12 cellular contexts compared by ENCODE assay signal in the genomic region with DNA sequence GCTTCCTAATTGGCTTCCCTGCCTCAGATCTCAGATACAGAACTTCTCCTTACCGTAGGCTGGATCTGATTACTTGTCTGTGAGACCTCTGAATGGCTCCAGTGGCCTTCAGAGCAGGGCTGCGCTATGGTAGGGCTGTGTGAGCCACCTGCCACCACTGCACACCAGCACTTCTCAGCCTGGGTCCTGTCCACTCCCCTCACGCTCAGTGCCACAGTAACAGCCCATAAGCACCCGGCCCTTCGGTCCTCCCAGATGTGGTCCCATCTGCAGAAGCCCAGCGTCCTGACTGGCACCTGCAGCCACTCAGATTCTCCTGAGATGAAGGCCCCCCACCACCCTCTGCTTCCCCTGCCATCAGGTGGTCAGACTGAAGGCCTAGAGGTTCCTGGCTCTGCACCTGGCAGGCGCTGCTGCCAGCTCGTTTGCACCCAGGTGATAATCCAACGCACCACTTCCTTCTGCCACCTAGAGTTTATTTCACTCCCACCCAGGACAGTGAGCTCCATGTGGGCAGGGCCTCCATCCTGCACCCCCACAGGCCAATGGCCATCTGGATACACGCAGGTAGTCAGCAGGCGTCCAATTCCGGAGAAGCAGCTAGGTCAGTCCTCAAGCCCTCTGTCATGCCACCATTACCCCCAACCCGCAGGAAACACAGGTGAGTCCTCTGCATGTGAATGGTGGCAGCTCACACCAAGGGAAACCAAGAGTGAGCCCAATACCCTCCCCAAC. TPM values are rescaled to one million over a fixed set of nuclear protein-coding genes. Genes with fewer than 3 reads are reported as not detected.
DNase-seq lines count a peak whose midpoint lies in the region; ATAC-seq and TF ChIP-seq lines count a peak whose summit lies in the region.
"Had no signal": no experiment of that assay in that cellular context is flagged by ENCODE, and none has a peak within 500 bp of the region (broad histone marks: within the 10 kb centered on the region; RNA-seq: fewer than 3 reads in every experiment).

No MANE protein-coding gene starts in this region.

- DNase-seq in RWPE2 (ENCODE audit: low spot score) (no peak), coronary artery (ENCODE audit: low spot score) (no peak), trophoblast cell (no peak), SJCRH30 (no peak), Ammon's horn (ENCODE audit: low spot score) (no peak)
- DNase-seq: NCI-H1417, NCI-H69, testis had no signal

- H3K9me3 ChIP-seq in RWPE2 (ENCODE audit: severe bottlenecking) (no peaks in the 10 kb centered on the region), trophoblast cell (ENCODE audit: insufficient read depth, low read depth, low read length) (no peaks in the 10 kb centered on the region), SJCRH30 (replicated peaks) (no peaks in the 10 kb centered on the region)
- H3K9me3 ChIP-seq: right atrium auricular region, testis had no signal

- H2BK12ac ChIP-seq in trophoblast cell (ENCODE audit: low read length) = no peak overlapping the region

- H2AK5ac ChIP-seq in trophoblast cell (ENCODE audit: low read length) = no peak overlapping the region

- H3K4ac ChIP-seq in trophoblast cell (ENCODE audit: low read depth, low read length) = peak overlapping the region; percentile 81

- no peak overlapping the region for H2BK5ac ChIP-seq in trophoblast cell (ENCODE audit: low read depth, low read length, poor library complexity)

- no peak overlapping the region for H3K23ac ChIP-seq in trophoblast cell (ENCODE audit: low read length)

- peaks cover 9% of the 10 kb centered on the region for H3K79me1 ChIP-seq in trophoblast cell (ENCODE audit: low read length)

- H3K27me3 ChIP-seq in RWPE2 (ENCODE audit: insufficient read depth, poor library complexity, severe bottlenecking) (no peaks in the 10 kb centered on the region), trophoblast cell (ENCODE audit: insufficient read depth, low read length) (no peaks in the 10 kb centered on the region), SJCRH30 (no peaks in the 10 kb centered on the region)
- H3K27me3 ChIP-seq: cardiac muscle cell, right atrium auricular region, testis had no signal

- H3K79me2 ChIP-seq in trophoblast cell (ENCODE audit: control insufficient read depth, insufficient read depth, low read length, poor library complexity) = peaks cover 86% of the 10 kb centered on the region

- H3K4me1 ChIP-seq in RWPE2 (ENCODE audit: insufficient read depth, poor library complexity, severe bottlenecking) = peaks cover 37% of the 10 kb centered on the region
- peaks cover 49 to 67% of the 10 kb centered on the region in 2 experiments for H3K4me1 ChIP-seq in trophoblast cell (ENCODE audit: control insufficient read depth in 1 of 2, insufficient read depth in 2 of 2, low read length in 2 of 2)
- H3K4me1 ChIP-seq in SJCRH30 = peaks cover 17% of the 10 kb centered on the region

- H3K4me2 ChIP-seq in trophoblast cell (ENCODE audit: low read length) = no peak overlapping the region

- no peak overlapping the region for H4K91ac ChIP-seq in trophoblast cell (ENCODE audit: low read depth, low read length)

- H3K36me3 ChIP-seq in RWPE2 (ENCODE audit: low read depth) (peaks cover 85% of the 10 kb centered on the region), trophoblast cell (ENCODE audit: control insufficient read depth in 1 of 2, insufficient read depth in 2 of 2, low read length in 2 of 2) (peaks cover 84 to 92% of the 10 kb centered on the region in 2 experiments), SJCRH30 (peaks cover 56% of the 10 kb centered on the region)

- H2BK120ac ChIP-seq in trophoblast cell (ENCODE audit: insufficient read depth, low read length, poor library complexity) = no peak overlapping the region

- H3K18ac ChIP-seq in trophoblast cell (ENCODE audit: low read length) = peak overlapping the region; percentile 15

- no CpG with 5 or more reads among the region's 13 CpGs for WGBS in trophoblast cell (ENCODE audit: extremely low coverage, insufficient coverage, insufficient read length)

- ATAC-seq in GM18505 (IDR thresholded peaks at IDR 0.05; ENCODE audit: unreplicated experiment) (no peak), RWPE2 (ENCODE audit: low read depth) (no peak), HG02763 (IDR thresholded peaks at IDR 0.05; ENCODE audit: unreplicated experiment) (no peak)

- H2AFZ ChIP-seq in trophoblast cell (ENCODE audit: insufficient read depth, low read length, poor library complexity) = no peak overlapping the region

- H3K4me3 ChIP-seq in RWPE2 (ENCODE audit: severe bottlenecking) = no peak overlapping the region
- H3K4me3 ChIP-seq in coronary artery = peak overlapping the region; percentile 63
- no peak overlapping the region for H3K4me3 ChIP-seq in trophoblast cell (ENCODE audit: low read depth, low read length)
- no peak overlapping the region for H3K4me3 ChIP-seq in SJCRH30
- H3K4me3 ChIP-seq: cardiac muscle cell, right atrium auricular region, testis had no signal

- peak; percentile 1 for TF ChIP-seq POLR2A in GM18505 (IDR thresholded peaks at IDR 0.05; ENCODE audit: borderline replicate concordance, extremely low read depth, insufficient read depth, insufficient read length)

- TF ChIP-seq CTCF in RWPE2 (IDR thresholded peaks at IDR 0.05; ENCODE audit: poor library complexity, severe bottlenecking) (no peak), coronary artery (IDR thresholded peaks at IDR 0.05) (no peak)

- no peak overlapping the region for H4K12ac ChIP-seq in trophoblast cell (ENCODE audit: low read depth, low read length)

- H3K14ac ChIP-seq in trophoblast cell (ENCODE audit: low read length) = no peak overlapping the region

- no peak overlapping the region for H4K8ac ChIP-seq in trophoblast cell (ENCODE audit: low read depth, low read length)

- H3K27ac ChIP-seq in RWPE2 (ENCODE audit: poor library complexity, severe bottlenecking) = peak overlapping the region; percentile 87
- peak overlapping the region; percentile 90 to 94 for H3K27ac ChIP-seq in coronary artery
- no peak overlapping the region for H3K27ac ChIP-seq in trophoblast cell (ENCODE audit: low read depth, low read length)
- no peak overlapping the region for H3K27ac ChIP-seq in SJCRH30
- H3K27ac ChIP-seq: testis had no signal

- no peak overlapping the region for H3K9ac ChIP-seq in trophoblast cell (ENCODE audit: low read length)

RNA-seq across cellular contexts. Expression of a gene that starts 5.4 kb away (rescaled TPM):
- polyA plus RNA-seq in trophoblast cell (2013) = 349 and 360 TPM in 2 replicates
- 95.1 and 95.7 TPM in 2 replicates for total RNA-seq in SJCRH30 (2014; rRNA removed; shearing (Covaris generic))

Comparison
In these comparisons a context has a peak if more than half of its experiments do, and no peak if none do; other contexts are left out.
1. H3K27ac ChIP-seq: peak in RWPE2 (single experiment) and coronary artery (2 of 2); none in trophoblast cell (single experiment) and SJCRH30 (single experiment).